13 cellular contexts compared by ENCODE assay signal in genomic region chr2:164920430-164920829, GRCh38. TPM values are rescaled to one million over a fixed set of nuclear protein-coding genes. Genes with fewer than 3 reads are reported as not detected.
DNase-seq lines count a peak whose midpoint lies in the region; ATAC-seq, FAIRE-seq and TF ChIP-seq lines count a peak whose summit lies in the region.
"Had no signal": no experiment of that assay in that cellular context is flagged by ENCODE, and none has a peak within 500 bp of the region (broad histone marks: within the 10 kb centered on the region; RNA-seq: fewer than 3 reads in every experiment).

No MANE protein-coding gene starts in this region.

- H3K27ac Mint-ChIP-seq in memory B cell, result no peak overlapping the region
- no peak overlapping the region for H3K27ac Mint-ChIP-seq in activated naive CD4-positive, alpha-beta T cell treated with anti-CD3 and anti-CD28 coated beads, Interleukin-2, amount 50 U/mL, for 72 hours
- H3K27ac Mint-ChIP-seq: dendritic cell treated with granulocyte-macrophage colony-stimulating factor and Interleukin-4, amounts not matched to agents 40 ng/mL and 50 ng/mL, for 4 days had no signal

- no peak overlapping the region for H3K27ac ChIP-seq in kidney (ENCODE audit: low read depth in 2 of 2, low read length in 2 of 2)

- peak overlapping the region; percentile 59 for H3K4me3 Mint-ChIP-seq in memory B cell
- H3K4me3 Mint-ChIP-seq: dendritic cell treated with granulocyte-macrophage colony-stimulating factor and Interleukin-4, amounts not matched to agents 40 ng/mL and 50 ng/mL, for 4 days had no signal

- FAIRE-seq in kidney (lab: Jason Lieb, UNC), result no peak

- no peaks in the 10 kb centered on the region for H3K27me3 Mint-ChIP-seq in memory B cell
- H3K27me3 Mint-ChIP-seq: dendritic cell treated with granulocyte-macrophage colony-stimulating factor and Interleukin-4, amounts not matched to agents 40 ng/mL and 50 ng/mL, for 4 days had no signal

- H3K9me3 ChIP-seq in kidney (ENCODE audit: control insufficient read depth in 1 of 2, low read length in 2 of 2), result no peaks in the 10 kb centered on the region

- H3K36me3 ChIP-seq in kidney (ENCODE audit: control insufficient read depth in 1 of 2, insufficient read depth in 2 of 2, low read length in 2 of 2), result no peaks in the 10 kb centered on the region

- no peaks in the 10 kb centered on the region for H3K9me3 Mint-ChIP-seq in memory B cell
- H3K9me3 Mint-ChIP-seq in activated naive CD4-positive, alpha-beta T cell treated with anti-CD3 and anti-CD28 coated beads, Interleukin-2, amount 50 U/mL, for 72 hours, result peaks cover 0 to 3% of the 10 kb centered on the region in 2 donors
- H3K9me3 Mint-ChIP-seq: dendritic cell treated with granulocyte-macrophage colony-stimulating factor and Interleukin-4, amounts not matched to agents 40 ng/mL and 50 ng/mL, for 4 days had no signal

- no peak for TF ChIP-seq CTCF in kidney (IDR thresholded peaks at IDR 0.05; ENCODE audit: borderline replicate concordance, extremely low read depth, insufficient read depth)

- intact Hi-C loops in cardiac septum (cut with DNase I), result no loop called here
- intact Hi-C loops in kidney (cut with DNase I), result no loop called here

- no peak overlapping the region for H3K9ac ChIP-seq in kidney (ENCODE audit: low read length in 2 of 2)

- peak; percentile 56 for DNase-seq in COLO829 (ENCODE audit: low spot score)
- DNase-seq in LHCN-M2 (ENCODE audit: low read depth), result peak; percentile 94
- DNase-seq in amniotic epithelial cell (ENCODE audit: low read depth), result peak; percentile 98
- no peak for DNase-seq in memory B cell (ENCODE audit: low spot score in 2 of 2)
- no peak for DNase-seq in cardiac septum (ENCODE audit: low spot score)
- DNase-seq in NCI-H1417 (lab: John Stamatoyannopoulos, UW), result no peak
- no peak for DNase-seq in activated naive CD4-positive, alpha-beta T cell treated with anti-CD3 and anti-CD28 coated beads, Interleukin-2, amount 50 U/mL, for 72 hours (ENCODE audit: low spot score in 2 of 2)
- DNase-seq in kidney, result no peak
- DNase-seq: activated CD4-positive, CD25-positive, alpha-beta regulatory T cell treated with anti-CD3 and anti-CD28 coated beads, Interleukin-2, amount 50 U/mL, for 72 hours; mesendoderm; NCI-H1048; stimulated activated CD4-positive, alpha-beta T cell treated with anti-CD3 and anti-CD28 coated beads, Interleukin-2, amount 100 ng/mL, for 24 hours had no signal

- H3K4me1 ChIP-seq in kidney (ENCODE audit: control insufficient read depth in 1 of 2, insufficient read depth in 1 of 2, low read depth in 1 of 2, low read length in 2 of 2), result peaks cover 0 to 11% of the 10 kb centered on the region in 2 donors

- peak; percentile 46 for ATAC-seq in memory B cell (ENCODE audit: low read depth)
- no peak for ATAC-seq in activated naive CD4-positive, alpha-beta T cell treated with anti-CD3 and anti-CD28 coated beads, Interleukin-2, amount 50 U/mL, for 72 hours

- H3K4me1 Mint-ChIP-seq in memory B cell, result peaks cover 6% of the 10 kb centered on the region

- no peak overlapping the region for H3K4me3 ChIP-seq in kidney (ENCODE audit: low read length in 2 of 2)

- peaks cover 4% of the 10 kb centered on the region for H3K36me3 Mint-ChIP-seq in memory B cell
- no peaks in the 10 kb centered on the region for H3K36me3 Mint-ChIP-seq in activated naive CD4-positive, alpha-beta T cell treated with anti-CD3 and anti-CD28 coated beads, Interleukin-2, amount 50 U/mL, for 72 hours

RNA-seq across cellular contexts. Expression of gene SLC38A11, which starts 34.9 kb away (rescaled TPM):
- total RNA-seq in LHCN-M2 (2014; rRNA removed) (not detected in 2 replicates), cardiac septum (0.51 TPM), kidney (20.0 TPM)
- 0.16 TPM for polyA plus RNA-seq in LHCN-M2 (2012)
- total RNA-seq in activated naive CD4-positive, alpha-beta T cell treated with anti-CD3 and anti-CD28 coated beads, Interleukin-2, amount 50 U/mL, for 72 hours, result not detected
- 6.5 TPM for polyA plus RNA-seq in kidney (ENCODE audit: insufficient read depth, low read depth, low replicate concordance)

Comparison
In these comparisons a context has a peak if more than half of its experiments do, and no peak if none do; other contexts are left out.
1. DNase-seq: peak in COLO829 (single experiment), LHCN-M2 (single experiment) and amniotic epithelial cell (single experiment); none in memory B cell (0 of 2), cardiac septum (single experiment), NCI-H1417 (0 of 3), activated naive CD4-positive, alpha-beta T cell treated with anti-CD3 and anti-CD28 coated beads, Interleukin-2, amount 50 U/mL, for 72 hours (0 of 2) and kidney (single experiment).
2. RNA of gene SLC38A11, which starts 34.9 kb away (total RNA-seq): 20.0 TPM in kidney (single experiment); 0.51 TPM in cardiac septum (single experiment), not detected in LHCN-M2 and not detected in activated naive CD4-positive, alpha-beta T cell treated with anti-CD3 and anti-CD28 coated beads, Interleukin-2, amount 50 U/mL, for 72 hours; every median in the first group is over 10 times any median in the second.